Comparison of ENCODE assay signal across 9 cellular contexts in genomic region chr4:3041192-3042142, GRCh38. TPM values are rescaled to one million over a fixed set of nuclear protein-coding genes. Genes with fewer than 3 reads are reported as not detected.
DNase-seq lines count a peak whose midpoint lies in the region; ATAC-seq, FAIRE-seq and TF ChIP-seq lines count a peak whose summit lies in the region.
"Had no signal": no experiment of that assay in that cellular context is flagged by ENCODE, and none has a peak within 500 bp of the region (broad histone marks: within the 10 kb centered on the region; RNA-seq: fewer than 3 reads in every experiment).

No MANE protein-coding gene starts in this region.

- no peak overlapping the region; the same call in none of the 2 replicates for H3K4ac ChIP-seq in IMR-90 (ENCODE audit: low read depth, low read length)
- no peak overlapping the region for H3K4ac ChIP-seq in H1 (replicated peaks; ENCODE audit: insufficient read length, low read depth, low read length)

- in situ Hi-C loops in IMR-90 (cut with MboI; ENCODE audit: low sequenced_read_pairs), result loop anchor here (25.0 kb wide), 1 partner anchor 279 kb away; the partner anchor contains the start of gene TNIP2

- DNase-seq in GM06990 (ENCODE audit: extremely low read depth, insufficient read length) (peak; percentile 82), IMR-90 (peak; percentile 48), H1 (ENCODE audit: low read depth in 1 of 2, low spot score in 2 of 2) (peak in 1 of 2 experiments; percentile 64), aorta (peak; percentile 84 to 86), NCI-H1105 treated with DMSO at 0.1 percent for 48 hours (lab: John Stamatoyannopoulos, UW) (no peak), NCI-H748 (lab: John Stamatoyannopoulos, UW; ENCODE audit: unreplicated experiment) (no peak)
- peak; percentile 58 for DNase-seq in activated CD4-positive, alpha-beta T cell treated with anti-CD3 and anti-CD28 coated beads, Interleukin-2, amount 10 ng/mL, durations not matched to agents 7 days and 5 days

- H3K18ac ChIP-seq in IMR-90 (ENCODE audit: low read depth, low read length), result no peak overlapping the region
- H3K18ac ChIP-seq in H1 (ENCODE audit: extremely low read depth, low read length), result no peak overlapping the region

- H3K27me3 Mint-ChIP-seq in activated CD4-positive, alpha-beta T cell treated with anti-CD3 and anti-CD28 coated beads, Interleukin-2, amount 10 ng/mL, durations not matched to agents 7 days and 5 days, result peaks cover 5% of the 10 kb centered on the region

- H3K56ac ChIP-seq in IMR-90 (ENCODE audit: extremely low read depth, insufficient read depth, low read length) (no peak overlapping the region), H1 (replicated peaks; ENCODE audit: insufficient read length, low read depth, low read length) (no peak overlapping the region)

- H2BK12ac ChIP-seq in H1 (ENCODE audit: low read depth, low read length), result no peak overlapping the region

- no peak overlapping the region for H2BK5ac ChIP-seq in IMR-90 (ENCODE audit: low read depth, low read length, poor library complexity, severe bottlenecking)
- no peak overlapping the region for H2BK5ac ChIP-seq in H1 (ENCODE audit: low read depth, low read length)

- BruUV-seq in IMR-90 (replicated peaks; lab: Mats Ljungman, UMichigan), result no TSS peak

- 28% methylated on average over 33 of the region's 57 CpGs; no CpG with 5 or more reads in 1 of the 2 experiments for WGBS in IMR-90 (ENCODE audit: extremely low coverage in 2 of 2, insufficient read length in 1 of 2), 2 experiments
- 75% methylated on average over 53 of the region's 57 CpGs; no CpG with 5 or more reads in 1 of the 2 experiments for WGBS in H1 (ENCODE audit: extremely low coverage in 1 of 2, insufficient coverage in 1 of 2, insufficient read length in 1 of 2, insufficient replicate concordance in 2 of 2, low coverage in 1 of 2, low lambda C conversion rate in 2 of 2, missing lambda C conversion rate in 1 of 2), 2 experiments
- 12 to 36% methylated on average over 57 of the region's 57 CpGs for WGBS in aorta, 2 donors

- no peak for TF ChIP-seq CTCF in GM06990 (IDR thresholded peaks at IDR 0.05; ENCODE audit: insufficient read depth, low read length, poor library complexity, severe bottlenecking)
- no peak for TF ChIP-seq CTCF in IMR-90 (conservative IDR thresholded peaks at IDR 0.05; ENCODE audit: low read depth, low read length)
- peak in 2 of 3 experiments; percentile 5 to 8; a peak in 1 of 4 replicates for TF ChIP-seq CTCF in H1 (IDR thresholded peaks at IDR 0.05; ENCODE audit: control extremely low read depth in 1 of 3, insufficient read depth in 1 of 3, low read depth in 1 of 3, low read length in 3 of 3)

- no peaks in the 10 kb centered on the region for H3K23me2 ChIP-seq in H1 (ENCODE audit: low read depth, low read length)

- H3K14ac ChIP-seq in IMR-90 (replicated peaks; ENCODE audit: low read depth, low read length) (no peak overlapping the region), H1 (ENCODE audit: insufficient read length) (no peak overlapping the region)

- H3K36me3 ChIP-seq in GM06990 (ENCODE audit: control insufficient read depth, insufficient read depth, low read length) (no peaks in the 10 kb centered on the region), IMR-90 (ENCODE audit: control insufficient read depth, insufficient read depth, low read length) (no peaks in the 10 kb centered on the region), H1 (ENCODE audit: control insufficient read depth in 2 of 4, insufficient read depth in 4 of 4, low read length in 3 of 4) (no peaks in the 10 kb centered on the region), muscle layer of duodenum (ENCODE audit: control insufficient read depth in 1 of 2, insufficient read depth in 2 of 2, low read length in 2 of 2) (no peaks in the 10 kb centered on the region), aorta (ENCODE audit: control insufficient read depth in 1 of 2, insufficient read depth in 2 of 2, low read length in 1 of 2) (no peaks in the 10 kb centered on the region)

- dilution Hi-C loops in IMR-90 (cut with HindIII; ENCODE audit: low sequenced_read_pairs, unreplicated experiment), result no loop called here

- no peaks in the 10 kb centered on the region for H3K79me1 ChIP-seq in IMR-90 (ENCODE audit: low read depth in 1 of 2, low read length in 2 of 2)
- H3K79me1 ChIP-seq in H1 (ENCODE audit: low read depth, low read length), result no peaks in the 10 kb centered on the region

- H2AK5ac ChIP-seq in IMR-90 (ENCODE audit: low read depth, low read length) (no peak overlapping the region), H1 (ENCODE audit: low read depth, low read length) (no peak overlapping the region)

- H3K9ac ChIP-seq in IMR-90 (ENCODE audit: low read depth, low read length) (0 out of 2 replicates have a peak overlapping the region, but pooled peaks have one; percentile 1), H1 (replicated peaks in 1 of 4; ENCODE audit: extremely low read depth in 1 of 4, low read depth in 3 of 4, low read length in 3 of 4) (no peak overlapping the region)

- H3K9me3 ChIP-seq in IMR-90 (ENCODE audit: control insufficient read depth, insufficient read depth, low read length), result no peaks in the 10 kb centered on the region
- H3K9me3 ChIP-seq in H1 (ENCODE audit: insufficient read depth in 2 of 2, low read depth in 1 of 2, low read length in 1 of 2), result no peaks in the 10 kb centered on the region
- H3K9me3 ChIP-seq in muscle layer of duodenum (ENCODE audit: control insufficient read depth in 1 of 2, low read length in 2 of 2), result no peaks in the 10 kb centered on the region
- H3K9me3 ChIP-seq in aorta (ENCODE audit: control insufficient read depth, low read length), result no peaks in the 10 kb centered on the region

- H3K4me2 ChIP-seq in IMR-90 (ENCODE audit: low read depth, low read length), result peak overlapping the region; percentile 68
- peak overlapping the region in 1 of 2 experiments; percentile 41; a peak in 2 of 4 replicates for H3K4me2 ChIP-seq in H1 (ENCODE audit: insufficient read depth in 1 of 2, low read depth in 2 of 2, low read length in 2 of 2)

- H2BK20ac ChIP-seq in IMR-90 (ENCODE audit: low read depth, low read length) (no peak overlapping the region), H1 (ENCODE audit: low read length) (no peak overlapping the region)

- H4K5ac ChIP-seq in IMR-90 (ENCODE audit: low read depth, low read length) (no peak overlapping the region), H1 (ENCODE audit: insufficient read length, low read depth, low read length) (no peak overlapping the region)

- H3K9me3 Mint-ChIP-seq in activated CD4-positive, alpha-beta T cell treated with anti-CD3 and anti-CD28 coated beads, Interleukin-2, amount 10 ng/mL, durations not matched to agents 7 days and 5 days, result peaks cover 10% of the 10 kb centered on the region

- no peak overlapping the region for H3K23ac ChIP-seq in IMR-90 (ENCODE audit: low read depth, low read length)
- H3K23ac ChIP-seq in H1 (ENCODE audit: insufficient read length), result no peak overlapping the region

- FAIRE-seq in H1 (lab: Jason Lieb, UNC), result no peak
- FAIRE-seq: TTC549 had no signal

- H3K4me1 ChIP-seq in IMR-90 (ENCODE audit: control insufficient read depth, insufficient read depth, low read length) (peaks cover 2% of the 10 kb centered on the region; the same call in 1 of the 2 replicates), H1 (replicated peaks in 1 of 4; ENCODE audit: control insufficient read depth in 3 of 4, insufficient read depth in 4 of 4, low read length in 3 of 4) (peaks cover 0 to 5% (median 0%) of the 10 kb centered on the region in 4 experiments; a peak in 4 of 7 replicates), muscle layer of duodenum (ENCODE audit: control insufficient read depth in 1 of 2, insufficient read depth in 2 of 2, low read length in 2 of 2) (peaks cover 2 to 14% of the 10 kb centered on the region in 2 donors), aorta (ENCODE audit: control insufficient read depth in 1 of 2, insufficient read depth in 2 of 2, low read length in 2 of 2) (no peaks in the 10 kb centered on the region)

- no peaks in the 10 kb centered on the region for H3K79me2 ChIP-seq in H1 (ENCODE audit: control insufficient read depth in 1 of 2, insufficient read depth in 2 of 2, low read length in 2 of 2)

- TF ChIP-seq POLR2A in IMR-90 (IDR thresholded peaks at IDR 0.05; ENCODE audit: low read depth, low read length), result no peak
- no peak for TF ChIP-seq POLR2A in H1 (IDR thresholded peaks at IDR 0.05; ENCODE audit: control extremely low read depth in 1 of 2, low read depth in 2 of 2, low read length in 2 of 2)

- H3K4me3 ChIP-seq in GM06990 (replicated peaks; ENCODE audit: low read depth, low read length) (peak overlapping the region; percentile 82), IMR-90 (ENCODE audit: insufficient read depth, low read depth, low read length) (no peak overlapping the region; the same call in 1 of the 2 replicates), H1 (ENCODE audit: extremely low read depth in 1 of 4, insufficient read depth in 2 of 4, low read depth in 3 of 4, low read length in 4 of 4) (0 out of 8 replicates have a peak overlapping the region, but pooled peaks of 1 of the 4 experiments have one; percentile 2), muscle layer of duodenum (ENCODE audit: low read depth in 1 of 2, low read length in 2 of 2) (peak overlapping the region; percentile 61), aorta (ENCODE audit: low read length in 2 of 2) (peak overlapping the region; percentile 1 to 35)

- POLR2A ChIA-PET in IMR-90 (lab: Charles Lee; ENCODE audit: unreplicated experiment) (no interaction called here), H1 (lab: Charles Lee; ENCODE audit: partially characterized antibody) (interaction anchor here (1.6 to 2.3 kb wide), 2 partner anchors 78 to 573 kb away, joined by 3 to 7 read pairs; partner anchors contain the start of genes GRK4 and NOP14)
- POLR2A ChIA-PET in activated CD4-positive, alpha-beta T cell treated with anti-CD3 and anti-CD28 coated beads, Interleukin-2, amount 10 ng/mL, durations not matched to agents 7 days and 5 days (lab: Charles Lee), result no interaction called here

- H3K9me1 ChIP-seq in IMR-90 (ENCODE audit: insufficient read depth, low read length), result no peaks in the 10 kb centered on the region

- H2BK120ac ChIP-seq in IMR-90 (ENCODE audit: low read depth, low read length) (no peak overlapping the region), H1 (replicated peaks; ENCODE audit: low read depth, low read length) (no peak overlapping the region)

- no peak for TF ChIP-seq RAD21 in IMR-90 (IDR thresholded peaks at IDR 0.05; ENCODE audit: low read length)
- no peak for TF ChIP-seq RAD21 in H1 (IDR thresholded peaks at IDR 0.05 in 1 of 2, conservative IDR thresholded peaks at IDR 0.05 in 1 of 2; ENCODE audit: low read depth in 2 of 2, low read length in 2 of 2)

- ATAC-seq in IMR-90 (ENCODE audit: low read depth) (peak; percentile 67), aorta (ENCODE audit: low FRiP score) (peak; percentile 73)

- H3K4me3 Mint-ChIP-seq in activated CD4-positive, alpha-beta T cell treated with anti-CD3 and anti-CD28 coated beads, Interleukin-2, amount 10 ng/mL, durations not matched to agents 7 days and 5 days, result peak overlapping the region; percentile 79

- H4K8ac ChIP-seq in IMR-90 (ENCODE audit: low read depth in 2 of 2, low read length in 2 of 2) (peak overlapping the region; percentile 44 to 70; a peak in 1 of 4 replicates), H1 (ENCODE audit: extremely low read depth, insufficient read depth, low read length) (peak overlapping the region; percentile 78)

- intact Hi-C loops in IMR-90 (cut with micrococcal nuclease), result no loop called here
- intact Hi-C loops in aorta (cut with DNase I), result no loop called here

- CTCF ChIA-PET in IMR-90 (lab: Yijun Ruan, JAX), result no interaction called here
- CTCF ChIA-PET in activated CD4-positive, alpha-beta T cell treated with anti-CD3 and anti-CD28 coated beads, Interleukin-2, amount 10 ng/mL, durations not matched to agents 7 days and 5 days (lab: Charles Lee), result interaction anchor here (0.6 to 1.3 kb wide), 8 partner anchors 9 to 760 kb away, joined by 3 to 5 read pairs (median 4); partner anchors contain the start of genes GRK4 and NOP14
- CTCF ChIA-PET in H1 (lab: Charles Lee; ENCODE audit: partially characterized antibody), result interaction anchor here (1.2 to 12.5 kb wide), 5 partner anchors 8 to 31 kb away, joined by 4 to 89 read pairs (median 7); no protein-coding TSS in a partner anchor

- H4K91ac ChIP-seq in IMR-90 (ENCODE audit: insufficient read depth, low read depth, low read length) (no peak overlapping the region), H1 (replicated peaks; ENCODE audit: insufficient read length, low read length) (no peak overlapping the region)

- H2AFZ ChIP-seq in IMR-90 (replicated peaks; ENCODE audit: low read length, poor library complexity) (peak overlapping the region; percentile 93), H1 (ENCODE audit: low read length) (peak overlapping the region; percentile 77; the same call in 1 of the 2 replicates)

- H3K36me3 Mint-ChIP-seq in activated CD4-positive, alpha-beta T cell treated with anti-CD3 and anti-CD28 coated beads, Interleukin-2, amount 10 ng/mL, durations not matched to agents 7 days and 5 days (ENCODE audit: low read depth), result peaks cover 16% of the 10 kb centered on the region

- H3K27ac Mint-ChIP-seq in activated CD4-positive, alpha-beta T cell treated with anti-CD3 and anti-CD28 coated beads, Interleukin-2, amount 10 ng/mL, durations not matched to agents 7 days and 5 days, result peak overlapping the region; percentile 95

- H4K20me1 ChIP-seq in IMR-90 (ENCODE audit: insufficient read depth, low read length), result no peaks in the 10 kb centered on the region
- H4K20me1 ChIP-seq in H1 (replicated peaks in 1 of 2; ENCODE audit: control insufficient read depth in 1 of 2, insufficient read depth in 2 of 2, low read length in 2 of 2), result no peaks in the 10 kb centered on the region

- H3K27me3 ChIP-seq in GM06990 (replicated peaks; ENCODE audit: control insufficient read depth, insufficient read depth, low read length) (no peaks in the 10 kb centered on the region), IMR-90 (ENCODE audit: control insufficient read depth, insufficient read depth, low read length) (peaks cover 11% of the 10 kb centered on the region; the same call in 1 of the 2 replicates), H1 (replicated peaks in 1 of 4; ENCODE audit: control insufficient read depth in 3 of 4, extremely low read depth in 1 of 4, insufficient read depth in 3 of 4, low read length in 3 of 4) (peaks cover 0 to 7% (median 2%) of the 10 kb centered on the region in 4 experiments; a peak in 2 of 7 replicates), muscle layer of duodenum (ENCODE audit: low read depth, low read length) (no peaks in the 10 kb centered on the region), aorta (ENCODE audit: control insufficient read depth in 1 of 2, insufficient read depth in 2 of 2, low read length in 1 of 2) (no peaks in the 10 kb centered on the region)

- peaks cover 78% of the 10 kb centered on the region for H3K4me1 Mint-ChIP-seq in activated CD4-positive, alpha-beta T cell treated with anti-CD3 and anti-CD28 coated beads, Interleukin-2, amount 10 ng/mL, durations not matched to agents 7 days and 5 days

- H3K27ac ChIP-seq in IMR-90 (ENCODE audit: insufficient read depth, low read length) (no peak overlapping the region), H1 (ENCODE audit: low read depth, low read length) (no peak overlapping the region), muscle layer of duodenum (ENCODE audit: low read length) (peak overlapping the region; percentile 16), aorta (ENCODE audit: low read depth in 1 of 2, low read length in 2 of 2) (no peak overlapping the region)

- peak overlapping the region; percentile 42 for H2AK9ac ChIP-seq in IMR-90 (replicated peaks; ENCODE audit: low read depth, low read length, poor library complexity)

- TF ChIP-seq EP300 in H1 (IDR thresholded peaks at IDR 0.05; ENCODE audit: borderline replicate concordance in 1 of 2, low read depth in 2 of 2, low read length in 2 of 2), result no peak

- H2BK15ac ChIP-seq in IMR-90 (ENCODE audit: low read depth, low read length) (no peak overlapping the region), H1 (ENCODE audit: low read length) (no peak overlapping the region)

RNA-seq across cellular contexts. Expression of gene HTT-AS, which starts 32.9 kb away (rescaled TPM):
- total RNA-seq in IMR-90 (2012; rRNA removed), result not detected in 2 replicates
- polyA plus RNA-seq in IMR-90 (2012; rRNA removed), result not detected in 2 replicates
- polyA plus RNA-seq in IMR-90 (2012; cell fraction: cytosol; rRNA removed), result not detected in 2 replicates
- polyA plus RNA-seq in IMR-90 (2012; cell fraction: nucleus; rRNA removed; ENCODE audit: low replicate concordance), result not detected in 2 replicates
- total RNA-seq in activated CD4-positive, alpha-beta T cell treated with anti-CD3 and anti-CD28 coated beads, Interleukin-2, amount 10 ng/mL, durations not matched to agents 7 days and 5 days, result not detected
- not detected in 2 replicates for total RNA-seq in H1 (2021; fragmentation: NEBNext Ultra II Directional; extraction: Animal tissue kit (Norgen Biotek cat#: 25700))
- not detected in 2 replicates for polyA plus RNA-seq in H1 (2011; rRNA removed)
- not detected for polyA plus RNA-seq in H1 (2011; cell fraction: cytosol; rRNA removed)
- polyA plus RNA-seq in H1 (2011; cell fraction: nucleus; rRNA removed), result not detected
- polyA plus RNA-seq in H1 (2012, experiment 1 of 2), result not detected in 4 replicates
- polyA plus RNA-seq in H1 (2012, experiment 2 of 2), result not detected
- polyA plus RNA-seq in H1 (2013, experiment 1 of 2), result not detected
- polyA plus RNA-seq in H1 (2013, experiment 2 of 2), result not detected
- polyA minus RNA-seq in H1 (2011; rRNA and poly(A)+ RNA removed), result not detected in 2 replicates
- not detected for polyA minus RNA-seq in H1 (2011; cell fraction: cytosol; rRNA and poly(A)+ RNA removed)
- polyA minus RNA-seq in H1 (2011; cell fraction: nucleus; rRNA and poly(A)+ RNA removed), result not detected
- total RNA-seq in aorta, result not detected
- polyA plus RNA-seq in aorta, result not detected

RNA-seq across cellular contexts. Expression of gene HTT, which starts 33.0 kb away (rescaled TPM):
- 14.3 and 16.1 TPM in 2 replicates for total RNA-seq in IMR-90 (2012; rRNA removed)
- 11.6 and 18.7 TPM in 2 replicates for polyA plus RNA-seq in IMR-90 (2012; rRNA removed)
- 6.8 and 7.1 TPM in 2 replicates for polyA plus RNA-seq in IMR-90 (2012; cell fraction: cytosol; rRNA removed)
- 33.6 and 35.9 TPM in 2 replicates for polyA plus RNA-seq in IMR-90 (2012; cell fraction: nucleus; rRNA removed; ENCODE audit: low replicate concordance)
- total RNA-seq in activated CD4-positive, alpha-beta T cell treated with anti-CD3 and anti-CD28 coated beads, Interleukin-2, amount 10 ng/mL, durations not matched to agents 7 days and 5 days, result 10 to 100 TPM; 72.0 to 83.7 TPM
- 65.4 and 71.0 TPM in 2 replicates for total RNA-seq in H1 (2021; fragmentation: NEBNext Ultra II Directional; extraction: Animal tissue kit (Norgen Biotek cat#: 25700))
- 24.0 and 26.2 TPM in 2 replicates for polyA plus RNA-seq in H1 (2011; rRNA removed)
- polyA plus RNA-seq in H1 (2011; cell fraction: cytosol; rRNA removed), result 19.7 TPM
- polyA plus RNA-seq in H1 (2011; cell fraction: nucleus; rRNA removed), result 96.5 TPM
- polyA plus RNA-seq in H1 (2012, experiment 1 of 2), result 25.7 to 46.9 TPM (median 34.6 TPM) in 4 replicates
- polyA plus RNA-seq in H1 (2012, experiment 2 of 2), result 8.1 TPM
- 28.3 TPM for polyA plus RNA-seq in H1 (2013, experiment 1 of 2)
- 23.4 TPM for polyA plus RNA-seq in H1 (2013, experiment 2 of 2)
- 187 and 269 TPM in 2 replicates for polyA minus RNA-seq in H1 (2011; rRNA and poly(A)+ RNA removed)
- polyA minus RNA-seq in H1 (2011; cell fraction: cytosol; rRNA and poly(A)+ RNA removed), result 98.7 TPM
- polyA minus RNA-seq in H1 (2011; cell fraction: nucleus; rRNA and poly(A)+ RNA removed), result 173 TPM
- 10 to 100 TPM; 64.4 to 82.7 TPM for total RNA-seq in aorta
- polyA plus RNA-seq in aorta, result 10 to 100 TPM in 1 of 2 donors, 1 to 10 TPM in 1; 5.1 to 17.8 TPM

Comparison
In these comparisons a context has a peak if more than half of its experiments do, and no peak if none do; other contexts are left out.
1. DNase-seq: peak in GM06990 (single experiment), IMR-90 (single experiment), activated CD4-positive, alpha-beta T cell treated with anti-CD3 and anti-CD28 coated beads, Interleukin-2, amount 10 ng/mL, durations not matched to agents 7 days and 5 days (single experiment) and aorta (2 of 2); none in NCI-H1105 treated with DMSO at 0.1 percent for 48 hours (single experiment) and NCI-H748 (single experiment).
2. CTCF ChIP-seq: peak in H1 (2 of 3); none in GM06990 (single experiment) and IMR-90 (single experiment).